ENCODE assay signal across 18 cellular contexts in the genomic region with DNA sequence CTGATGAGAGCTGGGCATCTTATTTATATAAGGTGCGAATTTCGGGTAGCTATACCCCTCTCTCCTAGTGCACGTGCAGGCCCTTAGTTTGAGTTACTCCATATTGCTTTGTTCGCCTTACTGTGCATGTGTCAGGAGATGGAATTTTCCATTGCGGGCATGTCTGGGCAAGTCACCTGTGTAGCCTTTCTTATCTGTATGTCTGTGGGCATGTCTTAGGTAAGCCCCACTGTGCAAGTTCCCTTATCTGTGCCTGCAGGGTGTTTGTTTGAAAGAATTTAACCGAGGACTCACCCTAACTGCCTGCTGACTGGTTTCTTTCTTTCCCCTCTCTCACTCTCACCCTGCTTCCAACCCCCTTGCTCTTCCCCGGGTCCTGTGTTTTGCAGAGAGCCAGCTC.
DNase-seq lines count a peak whose midpoint lies in the region; ATAC-seq and TF ChIP-seq lines count a peak whose summit lies in the region.
"Had no signal": no experiment of that assay in that cellular context is flagged by ENCODE, and none has a peak within 500 bp of the region (broad histone marks: within the 10 kb centered on the region; RNA-seq: fewer than 3 reads in every experiment).

No MANE protein-coding gene starts in this region.

- no peak for TF ChIP-seq POLR2A in stomach (IDR thresholded peaks at IDR 0.05)

- H3K4me1 ChIP-seq in endodermal cell (ENCODE audit: control insufficient read depth, insufficient read depth, low read length) (peaks cover 27% of the 10 kb centered on the region), stomach (peaks cover 17 to 33% (median 21%) of the 10 kb centered on the region in 4 donors)

- peaks cover 6% of the 10 kb centered on the region for H3K27me3 Mint-ChIP-seq in activated naive CD8-positive, alpha-beta T cell treated with anti-CD3 and anti-CD28 coated beads, Interleukin-2, amount 10 ng/mL, durations not matched to agents 7 days and 5 days
- H3K27me3 Mint-ChIP-seq in activated naive CD8-positive, alpha-beta T cell treated with anti-CD3 and anti-CD28 coated beads, Interleukin-2, amount 50 U/mL, for 24 hours, result peaks cover 7% of the 10 kb centered on the region
- H3K27me3 Mint-ChIP-seq in endodermal cell (ENCODE audit: insufficient read depth), result peaks cover 2% of the 10 kb centered on the region

- no peak overlapping the region for H3K4me3 Mint-ChIP-seq in activated naive CD8-positive, alpha-beta T cell treated with anti-CD3 and anti-CD28 coated beads, Interleukin-2, amount 10 ng/mL, durations not matched to agents 7 days and 5 days
- no peak overlapping the region for H3K4me3 Mint-ChIP-seq in activated naive CD8-positive, alpha-beta T cell treated with anti-CD3 and anti-CD28 coated beads, Interleukin-2, amount 50 U/mL, for 24 hours
- H3K4me3 Mint-ChIP-seq in endodermal cell, result no peak overlapping the region
- H3K4me3 Mint-ChIP-seq: naive thymus-derived CD4-positive, alpha-beta T cell had no signal

- no peaks in the 10 kb centered on the region for H3K36me3 Mint-ChIP-seq in activated naive CD8-positive, alpha-beta T cell treated with anti-CD3 and anti-CD28 coated beads, Interleukin-2, amount 10 ng/mL, durations not matched to agents 7 days and 5 days
- H3K36me3 Mint-ChIP-seq in activated naive CD8-positive, alpha-beta T cell treated with anti-CD3 and anti-CD28 coated beads, Interleukin-2, amount 50 U/mL, for 24 hours (ENCODE audit: low read depth), result no peaks in the 10 kb centered on the region
- H3K36me3 Mint-ChIP-seq in endodermal cell (ENCODE audit: low read depth), result no peaks in the 10 kb centered on the region

- no peaks in the 10 kb centered on the region for H3K27me3 ChIP-seq in endodermal cell (ENCODE audit: control insufficient read depth, insufficient read depth, low read length, poor library complexity, severe bottlenecking)
- no peaks in the 10 kb centered on the region for H3K27me3 ChIP-seq in stomach

- H3K27ac ChIP-seq in RWPE1, result peak overlapping the region; percentile 32; the same call in 1 of the 2 replicates
- H3K27ac ChIP-seq in endodermal cell (ENCODE audit: low read depth, low read length), result no peak overlapping the region
- peak overlapping the region in 3 of 5 donors; percentile 39 to 66 (median 46) for H3K27ac ChIP-seq in stomach

- no peaks in the 10 kb centered on the region for H3K9me3 ChIP-seq in endodermal cell (ENCODE audit: control insufficient read depth, low read length)
- H3K9me3 ChIP-seq in stomach, result no peaks in the 10 kb centered on the region

- CTCF ChIA-PET in RWPE1 (lab: Yijun Ruan, JAX), result interaction anchor here (0.6 to 1.0 kb wide), 3 partner anchors 29 to 67 kb away, joined by 3 to 7 read pairs (median 6); no protein-coding TSS in a partner anchor

- DNase-seq in activated naive CD8-positive, alpha-beta T cell treated with anti-CD3 and anti-CD28 coated beads, Interleukin-2, amount 10 ng/mL, durations not matched to agents 7 days and 5 days, result no peak
- no peak for DNase-seq in activated naive CD8-positive, alpha-beta T cell treated with anti-CD3 and anti-CD28 coated beads, Interleukin-2, amount 50 U/mL, for 24 hours
- DNase-seq in RWPE1 (ENCODE audit: low spot score) (peak; percentile 49), endodermal cell (no peak), stomach (peak; percentile 57), Ammon's horn (ENCODE audit: low spot score) (no peak), UCSD-AML1 (lab: John Stamatoyannopoulos, UW; ENCODE audit: unreplicated experiment) (no peak)
- DNase-seq: activated T-cell treated with anti-CD3 and anti-CD28 coated beads for 4 hours; AML-193; DMS153; effector memory CD4-positive, alpha-beta T cell; left colon; MV-4-11; naive thymus-derived CD4-positive, alpha-beta T cell; NCI-H524 treated with DMSO at 0.1 percent for 48 hours; stimulated activated naive CD4-positive, alpha-beta T cell had no signal

- POLR2A ChIA-PET in activated naive CD8-positive, alpha-beta T cell treated with anti-CD3 and anti-CD28 coated beads, Interleukin-2, amount 10 ng/mL, durations not matched to agents 7 days and 5 days (lab: Charles Lee), result no interaction called here
- POLR2A ChIA-PET in RWPE1 (lab: Yijun Ruan, JAX; ENCODE audit: low non-redundant PET), result no interaction called here

- H3K27ac Mint-ChIP-seq in activated naive CD8-positive, alpha-beta T cell treated with anti-CD3 and anti-CD28 coated beads, Interleukin-2, amount 10 ng/mL, durations not matched to agents 7 days and 5 days, result peak overlapping the region; percentile 59
- no peak overlapping the region for H3K27ac Mint-ChIP-seq in activated naive CD8-positive, alpha-beta T cell treated with anti-CD3 and anti-CD28 coated beads, Interleukin-2, amount 50 U/mL, for 24 hours
- H3K27ac Mint-ChIP-seq in endodermal cell, result no peak overlapping the region
- H3K27ac Mint-ChIP-seq: naive thymus-derived CD4-positive, alpha-beta T cell had no signal

- intact Hi-C loops in stomach (cut with DNase I; ENCODE audit: low total_unique reads), result no loop called here

- TF ChIP-seq EP300 in stomach (IDR thresholded peaks at IDR 0.05), result no peak

- no peaks in the 10 kb centered on the region for H3K36me3 ChIP-seq in endodermal cell (ENCODE audit: control insufficient read depth, insufficient read depth, low read length)
- no peaks in the 10 kb centered on the region for H3K36me3 ChIP-seq in stomach

- no peak for TF ChIP-seq CTCF in RWPE1 (conservative IDR thresholded peaks at IDR 0.05; ENCODE audit: low read depth)
- TF ChIP-seq CTCF in endodermal cell (conservative IDR thresholded peaks at IDR 0.05), result no peak
- TF ChIP-seq CTCF in stomach (IDR thresholded peaks at IDR 0.05), result no peak

- no peaks in the 10 kb centered on the region for H3K9me3 Mint-ChIP-seq in activated naive CD8-positive, alpha-beta T cell treated with anti-CD3 and anti-CD28 coated beads, Interleukin-2, amount 10 ng/mL, durations not matched to agents 7 days and 5 days
- H3K9me3 Mint-ChIP-seq in activated naive CD8-positive, alpha-beta T cell treated with anti-CD3 and anti-CD28 coated beads, Interleukin-2, amount 50 U/mL, for 24 hours, result no peaks in the 10 kb centered on the region
- no peaks in the 10 kb centered on the region for H3K9me3 Mint-ChIP-seq in endodermal cell

- peak overlapping the region; percentile 23 for H3K9ac ChIP-seq in endodermal cell (ENCODE audit: extremely low read depth, low read length, poor library complexity, severe bottlenecking)

- 74 to 75% methylated on average over 4 to 7 of the region's 7 CpGs for WGBS in endodermal cell (ENCODE audit: insufficient coverage in 1 of 2, insufficient read length in 1 of 2), 2 experiments
- WGBS in stomach, 5 donors, result 44 to 61% (median 53%) methylated on average over 7 of the region's 7 CpGs

- ATAC-seq in activated naive CD8-positive, alpha-beta T cell treated with anti-CD3 and anti-CD28 coated beads, Interleukin-2, amount 10 ng/mL, durations not matched to agents 7 days and 5 days (ENCODE audit: low read depth), result no peak
- ATAC-seq in activated naive CD8-positive, alpha-beta T cell treated with anti-CD3 and anti-CD28 coated beads, Interleukin-2, amount 50 U/mL, for 24 hours, result no peak
- ATAC-seq in HG02973 (IDR thresholded peaks at IDR 0.05; ENCODE audit: unreplicated experiment), result no peak
- ATAC-seq: left colon; naive thymus-derived CD4-positive, alpha-beta T cell; sciatic nerve had no signal

- peaks cover 7% of the 10 kb centered on the region for H3K4me1 Mint-ChIP-seq in activated naive CD8-positive, alpha-beta T cell treated with anti-CD3 and anti-CD28 coated beads, Interleukin-2, amount 10 ng/mL, durations not matched to agents 7 days and 5 days
- H3K4me1 Mint-ChIP-seq in activated naive CD8-positive, alpha-beta T cell treated with anti-CD3 and anti-CD28 coated beads, Interleukin-2, amount 50 U/mL, for 24 hours, result no peaks in the 10 kb centered on the region
- peaks cover 38% of the 10 kb centered on the region for H3K4me1 Mint-ChIP-seq in endodermal cell

- H3K4me3 ChIP-seq in endodermal cell (ENCODE audit: low read length) (no peak overlapping the region), stomach (no peak overlapping the region)

Comparison
In these comparisons a context has a peak if more than half of its experiments do, and no peak if none do; other contexts are left out.
1. DNase-seq: peak in RWPE1 (single experiment) and stomach (single experiment); none in activated naive CD8-positive, alpha-beta T cell treated with anti-CD3 and anti-CD28 coated beads, Interleukin-2, amount 10 ng/mL, durations not matched to agents 7 days and 5 days (single experiment), activated naive CD8-positive, alpha-beta T cell treated with anti-CD3 and anti-CD28 coated beads, Interleukin-2, amount 50 U/mL, for 24 hours (single experiment), endodermal cell (single experiment), Ammon's horn (single experiment) and UCSD-AML1 (single experiment).